ENCODE assay signal across 13 cellular contexts in the genomic region with DNA sequence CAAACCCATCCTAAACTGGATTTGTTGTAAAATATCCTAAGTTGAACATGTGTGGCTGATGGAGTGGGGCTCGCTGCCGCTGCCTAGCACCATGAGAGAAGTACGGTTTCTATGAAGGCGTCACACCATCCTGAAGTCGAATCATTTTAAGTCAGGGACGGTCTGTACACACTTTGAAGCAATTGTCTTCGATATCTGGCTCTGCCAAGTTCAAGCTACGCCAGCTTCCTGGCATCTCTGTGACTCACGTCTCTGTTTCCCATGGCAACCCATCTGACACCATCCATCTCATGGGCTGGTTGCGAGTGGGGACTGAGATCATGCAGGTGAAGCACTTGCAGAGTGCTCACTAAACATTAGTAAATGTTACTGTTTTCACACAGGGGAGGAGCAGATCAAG.
DNase-seq lines count a peak whose midpoint lies in the region; ATAC-seq and TF ChIP-seq lines count a peak whose summit lies in the region.
"Had no signal": no experiment of that assay in that cellular context is flagged by ENCODE, and none has a peak within 500 bp of the region (broad histone marks: within the 10 kb centered on the region; RNA-seq: fewer than 3 reads in every experiment).

No MANE protein-coding gene starts in this region.

- WGBS in mammary epithelial cell (ENCODE audit: low coverage, missing lambda C conversion rate), result 76% methylated on average over 10 of the region's 10 CpGs

- H3K27ac ChIP-seq in mammary epithelial cell (ENCODE audit: insufficient read depth, low read depth, low read length), result no peak overlapping the region
- H3K27ac ChIP-seq: HL-60, sigmoid colon, VCaP had no signal

- no peak overlapping the region for H2AFZ ChIP-seq in mammary epithelial cell (ENCODE audit: low read depth, low read length)

- no peaks in the 10 kb centered on the region for H3K27me3 ChIP-seq in mammary epithelial cell (ENCODE audit: insufficient read depth, low read length)
- H3K27me3 ChIP-seq: sigmoid colon had no signal

- H3K4me3 ChIP-seq in mammary epithelial cell (replicated peaks in 1 of 3; ENCODE audit: insufficient read depth in 1 of 3, low read depth in 2 of 3, low read length in 3 of 3), result no peak overlapping the region
- H3K4me3 ChIP-seq: sigmoid colon had no signal

- intact Hi-C loops in mammary epithelial cell (cut with micrococcal nuclease), result no loop called here

- no TSS peak for BruUV-seq in mammary epithelial cell (replicated peaks; lab: Mats Ljungman, UMichigan)

- no peaks in the 10 kb centered on the region for H4K20me1 ChIP-seq in mammary epithelial cell (ENCODE audit: insufficient read depth, low read length)

- H3K9ac ChIP-seq in mammary epithelial cell (ENCODE audit: insufficient read depth, low read length), result no peak overlapping the region

- in situ Hi-C loops in G401 (cut with HindIII; ENCODE audit: low sequenced_read_pairs) (no loop called here), mammary epithelial cell (cut with MboI; ENCODE audit: low sequenced_read_pairs in 2 of 2) (no loop called here)

- no peak overlapping the region for H3K4me2 ChIP-seq in mammary epithelial cell (ENCODE audit: insufficient read depth, low read depth, low read length)

- no peaks in the 10 kb centered on the region for H3K79me2 ChIP-seq in mammary epithelial cell (ENCODE audit: insufficient read depth, low read length)

- no peak for TF ChIP-seq CTCF in mammary epithelial cell (conservative IDR thresholded peaks at IDR 0.05 in 1 of 2, IDR thresholded peaks at IDR 0.05 in 1 of 2; ENCODE audit: extremely low read depth in 1 of 2, insufficient read depth in 1 of 2, low read depth in 1 of 2, low read length in 2 of 2)

- dilution Hi-C loops in mammary epithelial cell (cut with HindIII; ENCODE audit: low sequenced_read_pairs), result no loop called here

- H3K36me3 ChIP-seq in mammary epithelial cell (ENCODE audit: insufficient read depth, low read length), result no peaks in the 10 kb centered on the region
- H3K36me3 ChIP-seq: sigmoid colon had no signal

- ATAC-seq in HG02970 (IDR thresholded peaks at IDR 0.05; ENCODE audit: low FRiP score, unreplicated experiment), result no peak
- no peak for ATAC-seq in GM19397 (IDR thresholded peaks at IDR 0.05; ENCODE audit: unreplicated experiment)

- DNase-seq in G401 (ENCODE audit: low spot score), result peak; percentile 13
- DNase-seq in NCI-H2196 treated with DMSO at 0.1 percent for 48 hours (lab: John Stamatoyannopoulos, UW; ENCODE audit: unreplicated experiment), result peak; percentile 8
- DNase-seq in mammary epithelial cell, result peak; percentile 83
- peak; percentile 4 for DNase-seq in occipital lobe (lab: John Stamatoyannopoulos, UW)
- DNase-seq in NCI-H1048 (lab: John Stamatoyannopoulos, UW), result no peak
- DNase-seq: activated naive CD8-positive, alpha-beta T cell treated with anti-CD3 and anti-CD28 coated beads for 36 hours; CD4-positive, CD25-positive, alpha-beta regulatory T cell; cortex of kidney; sigmoid colon had no signal

- H3K4me1 ChIP-seq in mammary epithelial cell (ENCODE audit: insufficient read depth, low read length), result peaks cover 15% of the 10 kb centered on the region
- H3K4me1 ChIP-seq: sigmoid colon had no signal

- CTCF ChIA-PET in mammary epithelial cell (lab: Charles Lee; ENCODE audit: low non-redundant PET), result no interaction called here

- H3K9me3 ChIP-seq in mammary epithelial cell (replicated peaks; ENCODE audit: insufficient read depth, low read length), result no peaks in the 10 kb centered on the region
- H3K9me3 ChIP-seq: sigmoid colon had no signal
